In genomic region chr3:127702151-127702578, GRCh38 we compare ENCODE assay signal across 18 cellular contexts. TPM values are rescaled to one million over a fixed set of nuclear protein-coding genes. Genes with fewer than 3 reads are reported as not detected.
A peak's percentile ranks its signal among the peaks of the same experiment; 100 is the strongest.
DNase-seq lines count a peak whose midpoint lies in the region; ATAC-seq and TF ChIP-seq lines count a peak whose summit lies in the region.
"Had no signal": no experiment of that assay in that cellular context is flagged by ENCODE, and none has a peak within 500 bp of the region (broad histone marks: within the 10 kb centered on the region; RNA-seq: fewer than 3 reads in every experiment).

No MANE protein-coding gene starts in this region.

- H3K4me3 Mint-ChIP-seq in activated T-helper 1 cell treated with anti-CD3 and anti-CD28 coated beads, Interleukin-12 subunit alpha, Interleukin-12 subunit beta, Interleukin-2, Interleukin-4 antibody, amounts not matched to agents 30 ng/mL and 10 ng/mL and 1 ng/mL, durations not matched to agents 14 hours and 24 hours and 36 hours: no peak overlapping the region
- no peak overlapping the region for H3K4me3 Mint-ChIP-seq in Calu3 (ENCODE audit: low read depth, unreplicated experiment)
- H3K4me3 Mint-ChIP-seq: neural crest cell had no signal

- DNase-seq in AG10803 (ENCODE audit: low read depth) (peak; percentile 85), adrenal gland (peak; percentile 80 to 94 (median 93)), heart right ventricle (peak in 1 of 2 donors; percentile 70), posterior vena cava (ENCODE audit: low spot score) (peak; percentile 83), Calu3 (no peak)
- no peak for DNase-seq in activated T-helper 1 cell treated with anti-CD3 and anti-CD28 coated beads, Interleukin-12 subunit alpha, Interleukin-12 subunit beta, Interleukin-2, Interleukin-4 antibody, amounts not matched to agents 30 ng/mL and 10 ng/mL and 1 ng/mL, durations not matched to agents 14 hours and 24 hours and 36 hours (ENCODE audit: low spot score)
- DNase-seq: activated CD4-positive, alpha-beta T cell treated with anti-CD3 and anti-CD28 coated beads, Interleukin-2, amount 50 U/mL, for 1 hour; KBM-7; left lung; NCI-H1694 treated with DMSO at 0.1 percent for 48 hours; NCI-H526 treated with DMSO at 0.1 percent for 48 hours had no signal

- 37 to 83% (median 45%) methylated on average over 1 to 4 of the region's 4 CpGs for WGBS in adrenal gland, 4 donors
- 51 to 56% methylated on average over 4 of the region's 4 CpGs for WGBS in heart right ventricle, 2 donors

- no TSS peak for BruUV-seq in Calu3 (replicated peaks; lab: Mats Ljungman, UMichigan)

- H3K27ac ChIP-seq in adrenal gland (peak overlapping the region; percentile 35 to 89 (median 76)), heart right ventricle (peak overlapping the region; percentile 70 to 99 (median 92))
- H3K27ac ChIP-seq: hepatocyte, suprapubic skin had no signal

- no peaks in the 10 kb centered on the region for H3K36me3 Mint-ChIP-seq in activated T-helper 1 cell treated with anti-CD3 and anti-CD28 coated beads, Interleukin-12 subunit alpha, Interleukin-12 subunit beta, Interleukin-2, Interleukin-4 antibody, amounts not matched to agents 30 ng/mL and 10 ng/mL and 1 ng/mL, durations not matched to agents 14 hours and 24 hours and 36 hours (ENCODE audit: low read depth)
- peaks cover 5% of the 10 kb centered on the region for H3K36me3 Mint-ChIP-seq in Calu3 (ENCODE audit: insufficient read depth, unreplicated experiment)

- no peaks in the 10 kb centered on the region for H3K36me3 ChIP-seq in adrenal gland (replicated peaks in 1 of 2)
- H3K36me3 ChIP-seq in heart right ventricle: peaks cover 0 to 35% (median 0%) of the 10 kb centered on the region in 9 donors
- H3K36me3 ChIP-seq: breast epithelium, suprapubic skin had no signal

- no peaks in the 10 kb centered on the region for H3K9me3 ChIP-seq in adrenal gland (replicated peaks in 1 of 3)
- peaks cover 0 to 8% (median 0%) of the 10 kb centered on the region in 11 donors for H3K9me3 ChIP-seq in heart right ventricle
- H3K9me3 ChIP-seq: breast epithelium, left lung, suprapubic skin had no signal

- H3K9me3 Mint-ChIP-seq in activated T-helper 1 cell treated with anti-CD3 and anti-CD28 coated beads, Interleukin-12 subunit alpha, Interleukin-12 subunit beta, Interleukin-2, Interleukin-4 antibody, amounts not matched to agents 30 ng/mL and 10 ng/mL and 1 ng/mL, durations not matched to agents 14 hours and 24 hours and 36 hours: no peaks in the 10 kb centered on the region
- no peaks in the 10 kb centered on the region for H3K9me3 Mint-ChIP-seq in Calu3 (ENCODE audit: low read depth, unreplicated experiment)

- H3K27me3 ChIP-seq in adrenal gland (no peaks in the 10 kb centered on the region), heart right ventricle (no peaks in the 10 kb centered on the region)
- H3K27me3 ChIP-seq: breast epithelium, hepatocyte, left lung, suprapubic skin had no signal

- no peak; the same call in 1 of the 2 replicates for TF ChIP-seq CTCF in AG10803 (conservative IDR thresholded peaks at IDR 0.05; ENCODE audit: low read length)
- TF ChIP-seq CTCF in adrenal gland (IDR thresholded peaks at IDR 0.05): no peak
- TF ChIP-seq CTCF in heart right ventricle (IDR thresholded peaks at IDR 0.05): no peak
- no peak for TF ChIP-seq CTCF in Calu3 (IDR thresholded peaks at IDR 0.05; ENCODE audit: unreplicated experiment)

- H3K4me3 ChIP-seq in AG10803 (ENCODE audit: low read length): no peak overlapping the region
- H3K4me3 ChIP-seq in adrenal gland: no peak overlapping the region
- no peak overlapping the region for H3K4me3 ChIP-seq in heart right ventricle
- H3K4me3 ChIP-seq: breast epithelium, hepatocyte, left lung, suprapubic skin had no signal

- intact Hi-C loops in adrenal gland (cut with DNase I) (no loop called here), heart right ventricle (cut with DNase I) (loop anchor here in 1 of 10 donors (5.0 kb wide), 1 partner anchor 35 kb away; no protein-coding TSS in a partner anchor), posterior vena cava (cut with DNase I) (no loop called here), Calu3 (cut with micrococcal nuclease; ENCODE audit: unreplicated experiment) (no loop called here)
- intact Hi-C loops in activated T-helper 1 cell treated with anti-CD3 and anti-CD28 coated beads, Interleukin-12 subunit alpha, Interleukin-12 subunit beta, Interleukin-2, Interleukin-4 antibody, amounts not matched to agents 30 ng/mL and 10 ng/mL and 1 ng/mL, durations not matched to agents 14 hours and 24 hours and 36 hours (cut with micrococcal nuclease): no loop called here

- CTCF ChIA-PET in Calu3 (lab: Charles Lee): interaction anchor here (0.5 kb wide), 1 partner anchor 124 kb away, joined by 8 read pairs; no protein-coding TSS in a partner anchor

- peaks cover 47 to 56% of the 10 kb centered on the region in 2 donors for H3K4me1 ChIP-seq in adrenal gland (replicated peaks in 1 of 2)
- peaks cover 46 to 87% (median 72%) of the 10 kb centered on the region in 9 donors for H3K4me1 ChIP-seq in heart right ventricle

- ATAC-seq in heart right ventricle (peak in 1 of 8 donors; percentile 25), HG02870 (IDR thresholded peaks at IDR 0.05; ENCODE audit: unreplicated experiment) (no peak), HG03108 (IDR thresholded peaks at IDR 0.05; ENCODE audit: unreplicated experiment) (no peak)
- ATAC-seq: left lung had no signal

- peaks cover 2% of the 10 kb centered on the region for H3K27me3 Mint-ChIP-seq in activated T-helper 1 cell treated with anti-CD3 and anti-CD28 coated beads, Interleukin-12 subunit alpha, Interleukin-12 subunit beta, Interleukin-2, Interleukin-4 antibody, amounts not matched to agents 30 ng/mL and 10 ng/mL and 1 ng/mL, durations not matched to agents 14 hours and 24 hours and 36 hours (ENCODE audit: insufficient read depth)
- no peaks in the 10 kb centered on the region for H3K27me3 Mint-ChIP-seq in Calu3 (ENCODE audit: unreplicated experiment)

- H3K4me1 Mint-ChIP-seq in activated T-helper 1 cell treated with anti-CD3 and anti-CD28 coated beads, Interleukin-12 subunit alpha, Interleukin-12 subunit beta, Interleukin-2, Interleukin-4 antibody, amounts not matched to agents 30 ng/mL and 10 ng/mL and 1 ng/mL, durations not matched to agents 14 hours and 24 hours and 36 hours (ENCODE audit: low read depth): no peaks in the 10 kb centered on the region
- no peaks in the 10 kb centered on the region for H3K4me1 Mint-ChIP-seq in Calu3 (ENCODE audit: low read depth, unreplicated experiment)

- H3K27ac Mint-ChIP-seq in activated T-helper 1 cell treated with anti-CD3 and anti-CD28 coated beads, Interleukin-12 subunit alpha, Interleukin-12 subunit beta, Interleukin-2, Interleukin-4 antibody, amounts not matched to agents 30 ng/mL and 10 ng/mL and 1 ng/mL, durations not matched to agents 14 hours and 24 hours and 36 hours: no peak overlapping the region
- no peak overlapping the region for H3K27ac Mint-ChIP-seq in Calu3 (ENCODE audit: unreplicated experiment)
- H3K27ac Mint-ChIP-seq: activated T-helper 2 cell treated with anti-CD3 and anti-CD28 coated beads, Interferon-gamma antibody, Interleukin-2, Interleukin-4, amounts not matched to agents 10 μg/mL and 5 μg/mL and 100 μg/mL, durations not matched to agents 14 hours and 24 hours and 36 hours had no signal

- peak in 1 of 2 donors; percentile 56 for TF ChIP-seq POLR2A in adrenal gland (IDR thresholded peaks at IDR 0.05)

RNA-seq across cellular contexts. Expression of gene ABTB1, which starts 29.4 kb away (rescaled TPM):
- total RNA-seq in adrenal gland (10 to 100 TPM; 13.0 to 68.0 (median 32.2) TPM), heart right ventricle (10 to 100 TPM; 19.6 to 47.9 (median 23.9) TPM), posterior vena cava (10 to 100 TPM; 27.7 to 28.9 TPM), Calu3 (2022) (25.1 and 27.2 TPM in 2 replicates)
- polyA plus RNA-seq in adrenal gland (10 to 100 TPM in 2 of 3 donors, 1 to 10 TPM in 1; 2.8 to 96.0 (median 62.1) TPM), heart right ventricle (10 to 100 TPM; 36.0 to 56.3 TPM)
- total RNA-seq in activated T-helper 1 cell treated with anti-CD3 and anti-CD28 coated beads, Interleukin-12 subunit alpha, Interleukin-12 subunit beta, Interleukin-2, Interleukin-4 antibody, amounts not matched to agents 30 ng/mL and 10 ng/mL and 1 ng/mL, durations not matched to agents 14 hours and 24 hours and 36 hours: 9.7 TPM in 2 replicates

Comparison
In these comparisons a context has a peak if more than half of its experiments do, and no peak if none do; other contexts are left out.
1. DNase-seq: peak in AG10803 (single experiment), adrenal gland (7 of 7) and posterior vena cava (single experiment); none in activated T-helper 1 cell treated with anti-CD3 and anti-CD28 coated beads, Interleukin-12 subunit alpha, Interleukin-12 subunit beta, Interleukin-2, Interleukin-4 antibody, amounts not matched to agents 30 ng/mL and 10 ng/mL and 1 ng/mL, durations not matched to agents 14 hours and 24 hours and 36 hours (single experiment) and Calu3 (single experiment).